Comparison of ENCODE assay signal across 10 cellular contexts in the genomic region with DNA sequence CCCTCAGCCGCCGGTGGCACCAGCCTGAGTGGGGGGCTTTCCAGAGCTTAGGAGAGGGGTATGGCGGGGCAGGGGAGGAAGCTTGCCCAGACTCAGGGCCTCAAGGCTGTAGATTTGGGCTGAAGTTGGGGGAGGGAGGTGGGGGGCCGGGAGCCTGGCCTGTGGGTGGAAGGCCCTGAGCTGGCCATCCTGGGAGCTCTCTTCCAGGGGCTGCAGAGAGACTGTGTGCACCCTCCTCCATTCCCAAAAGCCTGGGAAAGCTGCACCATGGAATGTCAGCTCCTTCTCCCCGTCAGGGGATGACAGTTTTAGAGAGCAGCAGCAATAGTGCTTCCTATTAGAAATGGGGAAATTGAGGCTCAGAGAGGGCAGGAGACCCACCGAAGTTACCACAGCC. TPM values are rescaled to one million over a fixed set of nuclear protein-coding genes. Genes with fewer than 3 reads are reported as not detected.
DNase-seq lines count a peak whose midpoint lies in the region; TF ChIP-seq lines count a peak whose summit lies in the region.
"Had no signal": no experiment of that assay in that cellular context is flagged by ENCODE, and none has a peak within 500 bp of the region (broad histone marks: within the 10 kb centered on the region; RNA-seq: fewer than 3 reads in every experiment).

No MANE protein-coding gene starts in this region.

- H3K36me3 ChIP-seq in Caco-2 (ENCODE audit: control insufficient read depth, insufficient read depth, low read length) (no peaks in the 10 kb centered on the region), OCI-LY7 (ENCODE audit: insufficient read depth, low read length) (no peaks in the 10 kb centered on the region), rectal smooth muscle tissue (ENCODE audit: control insufficient read depth, insufficient read depth, low read length) (no peaks in the 10 kb centered on the region)

- H3K4me1 Mint-ChIP-seq in Caco-2 (ENCODE audit: low read depth, unreplicated experiment), result peaks cover 7% of the 10 kb centered on the region

- H3K27ac Mint-ChIP-seq in Caco-2 (ENCODE audit: unreplicated experiment), result no peak overlapping the region
- H3K27ac Mint-ChIP-seq: activated CD4-positive, alpha-beta memory T cell treated with anti-CD3 and anti-CD28 coated beads, Interleukin-2, amount 10 ng/mL, durations not matched to agents 7 days and 5 days had no signal

- CTCF ChIA-PET in Caco-2 (lab: Charles Lee), result no interaction called here
- CTCF ChIA-PET in OCI-LY7 (lab: Charles Lee; ENCODE audit: unreplicated experiment), result no interaction called here

- H3K4me3 ChIP-seq in Caco-2 (ENCODE audit: low read depth, low read length) (peak overlapping the region; percentile 50; the same call in 1 of the 2 replicates), OCI-LY7 (ENCODE audit: low read depth, low read length, poor library complexity, severe bottlenecking) (no peak overlapping the region), epithelial cell of proximal tubule (ENCODE audit: low read depth, low read length) (peak overlapping the region; percentile 56), rectal smooth muscle tissue (ENCODE audit: low read length) (peak overlapping the region; percentile 54)

- POLR2A ChIA-PET in Caco-2 (lab: Charles Lee) (no interaction called here), OCI-LY7 (lab: Charles Lee) (no interaction called here)

- peak overlapping the region; percentile 55 for H3K4me2 ChIP-seq in OCI-LY7 (ENCODE audit: low read length)

- no peaks in the 10 kb centered on the region for H3K9me3 ChIP-seq in Caco-2
- no peaks in the 10 kb centered on the region for H3K9me3 ChIP-seq in OCI-LY7 (ENCODE audit: low read length)

- H3K27ac ChIP-seq in OCI-LY7 (ENCODE audit: low read depth, low read length, poor library complexity, severe bottlenecking) (no peak overlapping the region), rectal smooth muscle tissue (ENCODE audit: low read depth, low read length) (no peak overlapping the region)

- H3K79me2 ChIP-seq in OCI-LY7 (ENCODE audit: insufficient read depth, low read depth, low read length), result no peaks in the 10 kb centered on the region

- TF ChIP-seq CTCF in Caco-2 (IDR thresholded peaks at IDR 0.05; ENCODE audit: insufficient read depth in 1 of 2, low read depth in 1 of 2, low read length in 1 of 2, severe bottlenecking in 1 of 2, unreplicated experiment in 1 of 2) (no peak), OCI-LY7 (conservative IDR thresholded peaks at IDR 0.05; ENCODE audit: low read length) (no peak), epithelial cell of proximal tubule (conservative IDR thresholded peaks at IDR 0.05; ENCODE audit: low read depth, low read length) (no peak)

- H3K9ac ChIP-seq in rectal smooth muscle tissue (ENCODE audit: low read length), result no peak overlapping the region

- H3K27me3 ChIP-seq in Caco-2 (replicated peaks; ENCODE audit: control insufficient read depth, insufficient read depth, low read length) (peaks cover 14% of the 10 kb centered on the region), rectal smooth muscle tissue (ENCODE audit: control insufficient read depth, insufficient read depth, low read length) (peaks cover 15% of the 10 kb centered on the region)

- H4K20me1 ChIP-seq in OCI-LY7 (ENCODE audit: insufficient read depth, low read length), result no peaks in the 10 kb centered on the region

- peaks cover 12% of the 10 kb centered on the region for H3K27me3 Mint-ChIP-seq in Caco-2 (ENCODE audit: insufficient read depth, unreplicated experiment)

- no peaks in the 10 kb centered on the region for H3K9me2 ChIP-seq in OCI-LY7 (ENCODE audit: insufficient read depth, low read length)

- no peak overlapping the region for H2AFZ ChIP-seq in OCI-LY7 (ENCODE audit: low read length)

- H3K4me3 Mint-ChIP-seq in Caco-2 (ENCODE audit: unreplicated experiment), result peak overlapping the region; percentile 76
- H3K4me3 Mint-ChIP-seq: activated CD4-positive, alpha-beta memory T cell treated with anti-CD3 and anti-CD28 coated beads, Interleukin-2, amount 10 ng/mL, durations not matched to agents 7 days and 5 days had no signal

- intact Hi-C loops in Caco-2 (cut with micrococcal nuclease; ENCODE audit: unreplicated experiment) (no loop called here), OCI-LY7 (cut with micrococcal nuclease; ENCODE audit: unreplicated experiment) (no loop called here)

- no peak for DNase-seq in Caco-2
- DNase-seq in OCI-LY7 (ENCODE audit: low spot score), result no peak
- DNase-seq in epithelial cell of proximal tubule (ENCODE audit: low read depth), result no peak
- no peak for DNase-seq in GM19240 (ENCODE audit: insufficient read length, low spot score)
- DNase-seq in activated CD8-positive, alpha-beta memory T cell treated with anti-CD3 and anti-CD28 coated beads, Interleukin-2, amount 50 U/mL, for 4 hours, result no peak
- no peak for DNase-seq in occipital lobe (lab: John Stamatoyannopoulos, UW)
- no peak for DNase-seq in midbrain (lab: John Stamatoyannopoulos, UW)
- DNase-seq: DMS79 had no signal

- BruUV-seq in Caco-2 (replicated peaks; lab: Mats Ljungman, UMichigan), result no TSS peak
- no TSS peak for BruUV-seq in OCI-LY7 (replicated peaks; lab: Mats Ljungman, UMichigan)

- H3K9me3 Mint-ChIP-seq in Caco-2 (ENCODE audit: unreplicated experiment), result no peaks in the 10 kb centered on the region
- H3K9me3 Mint-ChIP-seq: activated CD4-positive, alpha-beta memory T cell treated with anti-CD3 and anti-CD28 coated beads, Interleukin-2, amount 10 ng/mL, durations not matched to agents 7 days and 5 days had no signal

- no peaks in the 10 kb centered on the region for H3K36me3 Mint-ChIP-seq in Caco-2 (ENCODE audit: insufficient read depth, unreplicated experiment)

- H3K4me1 ChIP-seq in Caco-2, result peaks cover 14% of the 10 kb centered on the region
- H3K4me1 ChIP-seq in OCI-LY7 (ENCODE audit: insufficient read depth, low read length, poor library complexity, severe bottlenecking), result peaks cover 40% of the 10 kb centered on the region
- no peaks in the 10 kb centered on the region for H3K4me1 ChIP-seq in rectal smooth muscle tissue (ENCODE audit: control insufficient read depth, insufficient read depth, low read length)

RNA-seq across cellular contexts. Expression of a gene that starts 1.0 kb away (rescaled TPM):
- total RNA-seq in Caco-2 (2022), result 0.23 and 0.82 TPM in 2 replicates
- total RNA-seq in OCI-LY7 (2014; rRNA removed; shearing (Covaris generic)), result 0.21 and 0.25 TPM in 2 replicates
- total RNA-seq in OCI-LY7 (2022), result 0.72 and 0.87 TPM in 2 replicates
- total RNA-seq in epithelial cell of proximal tubule, result 0.43 and 0.58 TPM in 2 replicates
- 0.62 TPM for total RNA-seq in occipital lobe
- total RNA-seq: activated CD4-positive, alpha-beta memory T cell treated with anti-CD3 and anti-CD28 coated beads, Interleukin-2, amount 10 ng/mL, durations not matched to agents 7 days and 5 days had no signal

RNA-seq across cellular contexts. Expression of a gene that starts 32.7 kb away (rescaled TPM):
- total RNA-seq in Caco-2 (2022) (14.2 and 17.1 TPM in 2 replicates), OCI-LY7 (2022) (not detected in 2 replicates), epithelial cell of proximal tubule (51.4 and 86.8 TPM in 2 replicates), occipital lobe (not detected)
- total RNA-seq in OCI-LY7 (2014; rRNA removed; shearing (Covaris generic)), result not detected in 2 replicates

RNA-seq across cellular contexts. Expression of a gene that starts 48.9 kb away (rescaled TPM):
- total RNA-seq in Caco-2 (2022) (not detected in 2 replicates), OCI-LY7 (2022) (not detected in 2 replicates), epithelial cell of proximal tubule (not detected in 2 replicates), occipital lobe (not detected)
- not detected in 2 replicates for total RNA-seq in OCI-LY7 (2014; rRNA removed; shearing (Covaris generic))
- total RNA-seq: activated CD4-positive, alpha-beta memory T cell treated with anti-CD3 and anti-CD28 coated beads, Interleukin-2, amount 10 ng/mL, durations not matched to agents 7 days and 5 days had no signal

Comparison
In these comparisons a context has a peak if more than half of its experiments do, and no peak if none do; other contexts are left out.
1. RNA of a gene that starts 32.7 kb away (total RNA-seq): 51.4 to 86.8 TPM in epithelial cell of proximal tubule and 14.2 to 17.1 TPM in Caco-2; not detected in occipital lobe (single experiment) and not detected in OCI-LY7; every median in the first group is over 10 times any median in the second.